7 cellular contexts compared by ENCODE assay signal in genomic region chr6:133241088-133241900, GRCh38. TPM values are rescaled to one million over a fixed set of nuclear protein-coding genes. Genes with fewer than 3 reads are reported as not detected.
A peak's percentile ranks its signal among the peaks of the same experiment; 100 is the strongest.
DNase-seq lines count a peak whose midpoint lies in the region; ATAC-seq and TF ChIP-seq lines count a peak whose summit lies in the region.

Gene EYA4, plus strand, starts transcription at chr6:133241357. Its CDS starts 33,424 bp downstream, at chr6:133274781.

- H3K9me3 ChIP-seq in heart right ventricle, result no peaks in the 10 kb centered on the region

- H3K4me3 ChIP-seq in heart right ventricle, result peak within 1 kb of the TSS; percentile 24 to 73 (median 62)

- peaks cover 0 to 66% (median 55%) of the 10 kb centered on the region in 7 donors for H3K27me3 ChIP-seq in heart right ventricle

- 0 to 1% methylated on average over 75 to 84 of the region's 84 CpGs for WGBS in heart right ventricle, 2 donors

- H3K4me1 ChIP-seq in heart right ventricle, result peaks cover 0 to 19% (median 3%) of the 10 kb centered on the region in 9 donors

- intact Hi-C loops in heart right ventricle (cut with DNase I), result loop anchor here in 4 of 10 donors (5.0 to 10.0 kb wide), 5 partner anchors 109 to 276 kb away; no protein-coding TSS in a partner anchor

- no peaks in the 10 kb centered on the region for H3K36me3 ChIP-seq in heart right ventricle

- peak; percentile 64 to 88 (median 71) for ATAC-seq in heart right ventricle

- peak within 1 kb of the TSS; percentile 66 to 93 (median 86) for H3K27ac ChIP-seq in heart right ventricle

- peak in 2 of 9 donors; percentile 7 to 26 for TF ChIP-seq CTCF in heart right ventricle (IDR thresholded peaks at IDR 0.05)

- DNase-seq in HPDE6-E6E7 (ENCODE audit: extremely low spot score) (peak; percentile 34), T1000 (lab: John Stamatoyannopoulos, UW) (peak; percentile 14), heart right ventricle (peak; percentile 27 to 50), putamen (ENCODE audit: low spot score) (peak; percentile 18), T-helper 9 cell (no peak)
- no peak for DNase-seq in activated effector memory CD4-positive, alpha-beta T cell treated with anti-CD3 and anti-CD28 coated beads, Interleukin-2, amount 50 U/mL, for 16 hours
- DNase-seq in stimulated activated naive CD4-positive, alpha-beta T cell (lab: John Stamatoyannopoulos, UW), result no peak

RNA-seq across cellular contexts. Expression of gene EYA4, which starts in this region (rescaled TPM):
- 10 to 100 TPM; 10.6 to 30.2 (median 19.6) TPM for total RNA-seq in heart right ventricle
- 1 to 10 TPM; 1.6 to 5.4 TPM for polyA plus RNA-seq in heart right ventricle

Comparison
In these comparisons a context has a peak if more than half of its experiments do, and no peak if none do; other contexts are left out.
1. DNase-seq: peak in HPDE6-E6E7 (single experiment), T1000 (single experiment), heart right ventricle (2 of 2) and putamen (single experiment); none in T-helper 9 cell (single experiment), activated effector memory CD4-positive, alpha-beta T cell treated with anti-CD3 and anti-CD28 coated beads, Interleukin-2, amount 50 U/mL, for 16 hours (single experiment) and stimulated activated naive CD4-positive, alpha-beta T cell (0 of 6).